In the genomic region with DNA sequence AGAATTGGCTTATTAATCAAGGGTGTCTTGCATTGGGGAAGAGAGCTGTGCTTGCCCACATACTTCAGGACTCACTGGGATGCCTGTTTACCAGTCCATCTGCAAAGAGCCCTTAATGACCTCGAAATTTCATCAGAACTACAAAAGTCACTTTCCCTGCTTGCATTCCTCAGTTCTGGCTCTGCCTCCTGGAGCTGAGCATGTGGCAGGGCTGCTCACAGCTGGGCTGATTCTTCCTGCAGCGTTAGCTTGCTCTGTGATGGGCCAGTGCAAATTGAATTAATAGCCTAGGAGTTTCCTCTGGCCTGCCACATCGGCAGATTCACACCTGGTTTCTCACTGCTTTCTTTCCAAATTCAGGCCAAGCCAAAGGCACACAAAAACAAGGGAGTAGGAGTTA, we compare ENCODE assay signal across 13 cellular contexts.
DNase-seq lines count a peak whose midpoint lies in the region; ATAC-seq, FAIRE-seq and TF ChIP-seq lines count a peak whose summit lies in the region.
"Had no signal": no experiment of that assay in that cellular context is flagged by ENCODE, and none has a peak within 500 bp of the region (broad histone marks: within the 10 kb centered on the region; RNA-seq: fewer than 3 reads in every experiment).

No MANE protein-coding gene starts in this region.

- no peaks in the 10 kb centered on the region for H3K27me3 ChIP-seq in iPS-20b (ENCODE audit: insufficient read depth, low read length)
- H3K27me3 ChIP-seq in gastrocnemius medialis: no peaks in the 10 kb centered on the region
- H3K27me3 ChIP-seq: breast epithelium had no signal

- no peaks in the 10 kb centered on the region for H3K27me3 Mint-ChIP-seq in brain
- H3K27me3 Mint-ChIP-seq in activated CD4-positive, alpha-beta T cell treated with anti-CD3 and anti-CD28 coated beads, Interleukin-2, amount 10 ng/mL, durations not matched to agents 24 days and 14 days: peaks cover 2% of the 10 kb centered on the region
- H3K27me3 Mint-ChIP-seq: T-cell had no signal

- peak overlapping the region; percentile 19; the same call in 1 of the 2 replicates for H3K9ac ChIP-seq in iPS-20b (ENCODE audit: low read depth, low read length)

- TF ChIP-seq CTCF in brain (conservative IDR thresholded peaks at IDR 0.05): no peak
- no peak for TF ChIP-seq CTCF in gastrocnemius medialis (IDR thresholded peaks at IDR 0.05 in 4 of 5, conservative IDR thresholded peaks at IDR 0.05 in 1 of 5)

- H3K4me1 ChIP-seq in iPS-20b (ENCODE audit: insufficient read depth, low read length) (peaks cover 18% of the 10 kb centered on the region; the same call in 1 of the 2 replicates), gastrocnemius medialis (no peaks in the 10 kb centered on the region)
- H3K4me1 ChIP-seq: breast epithelium had no signal

- peak; percentile 89 to 91 for ATAC-seq in gastrocnemius medialis
- ATAC-seq: natural killer cell, T-cell had no signal

- no peaks in the 10 kb centered on the region for H3K9me3 Mint-ChIP-seq in brain
- no peaks in the 10 kb centered on the region for H3K9me3 Mint-ChIP-seq in activated CD4-positive, alpha-beta T cell treated with anti-CD3 and anti-CD28 coated beads, Interleukin-2, amount 10 ng/mL, durations not matched to agents 24 days and 14 days
- H3K9me3 Mint-ChIP-seq: natural killer cell, T-cell had no signal

- intact Hi-C loops in gastrocnemius medialis (cut with DNase I; ENCODE audit: low total_unique reads): no loop called here
- intact Hi-C loops in activated CD4-positive, alpha-beta T cell treated with anti-CD3 and anti-CD28 coated beads, Interleukin-2, amount 10 ng/mL, durations not matched to agents 24 days and 14 days (cut with micrococcal nuclease): no loop called here

- H3K4me3 Mint-ChIP-seq in brain: no peak overlapping the region
- H3K4me3 Mint-ChIP-seq in activated CD4-positive, alpha-beta T cell treated with anti-CD3 and anti-CD28 coated beads, Interleukin-2, amount 10 ng/mL, durations not matched to agents 24 days and 14 days: no peak overlapping the region
- H3K4me3 Mint-ChIP-seq: natural killer cell, T-cell had no signal

- H3K4me1 Mint-ChIP-seq in brain: peaks cover 11% of the 10 kb centered on the region
- no peaks in the 10 kb centered on the region for H3K4me1 Mint-ChIP-seq in activated CD4-positive, alpha-beta T cell treated with anti-CD3 and anti-CD28 coated beads, Interleukin-2, amount 10 ng/mL, durations not matched to agents 24 days and 14 days
- H3K4me1 Mint-ChIP-seq: natural killer cell, T-cell had no signal

- DNase-seq in GM12891 (ENCODE audit: insufficient read length, low spot score): no peak
- DNase-seq in gastrocnemius medialis: peak; percentile 49 to 65
- no peak for DNase-seq in activated CD4-positive, alpha-beta T cell treated with anti-CD3 and anti-CD28 coated beads, Interleukin-2, amount 10 ng/mL, durations not matched to agents 24 days and 14 days
- no peak for DNase-seq in DMS53 (lab: John Stamatoyannopoulos, UW)
- no peak for DNase-seq in NCI-H774 (lab: John Stamatoyannopoulos, UW)
- no peak for DNase-seq in HuH-7 (ENCODE audit: low spot score)
- DNase-seq: Calu3, natural killer cell, NCI-H748 treated with DMSO at 0.1 percent for 48 hours, T-cell had no signal

- H3K27ac ChIP-seq in iPS-20b (ENCODE audit: low read length): no peak overlapping the region
- peak overlapping the region in 3 of 4 donors; percentile 25 to 43 (median 39) for H3K27ac ChIP-seq in gastrocnemius medialis
- H3K27ac ChIP-seq: breast epithelium had no signal

- TF ChIP-seq POLR2A in GM12891 (IDR thresholded peaks at IDR 0.05; ENCODE audit: low read depth, low read length) (no peak), gastrocnemius medialis (IDR thresholded peaks at IDR 0.05) (no peak)

- H3K4me3 ChIP-seq in iPS-20b (ENCODE audit: low read length) (no peak overlapping the region; the same call in 1 of the 2 replicates), gastrocnemius medialis (no peak overlapping the region)
- H3K4me3 ChIP-seq: breast epithelium had no signal

- in situ Hi-C loops in gastrocnemius medialis (cut with MboI; ENCODE audit: low sequenced_read_pairs in 4 of 4): no loop called here

- H3K9me3 ChIP-seq in iPS-20b (ENCODE audit: insufficient read depth, low read depth, low read length) (no peaks in the 10 kb centered on the region), gastrocnemius medialis (no peaks in the 10 kb centered on the region)
- H3K9me3 ChIP-seq: breast epithelium had no signal

- H3K36me3 ChIP-seq in iPS-20b (ENCODE audit: insufficient read depth, low read depth, low read length) (no peaks in the 10 kb centered on the region), gastrocnemius medialis (no peaks in the 10 kb centered on the region)

- FAIRE-seq in GM12891 (lab: Jason Lieb, UNC): peak; percentile 26

- peaks cover 62% of the 10 kb centered on the region for H3K36me3 Mint-ChIP-seq in brain
- no peaks in the 10 kb centered on the region for H3K36me3 Mint-ChIP-seq in activated CD4-positive, alpha-beta T cell treated with anti-CD3 and anti-CD28 coated beads, Interleukin-2, amount 10 ng/mL, durations not matched to agents 24 days and 14 days (ENCODE audit: low read depth)
- H3K36me3 Mint-ChIP-seq: natural killer cell, T-cell had no signal

- H3K27ac Mint-ChIP-seq in brain: peak overlapping the region in 3 of 5 experiments; percentile 2 to 58 (median 52)
- no peak overlapping the region for H3K27ac Mint-ChIP-seq in activated CD4-positive, alpha-beta T cell treated with anti-CD3 and anti-CD28 coated beads, Interleukin-2, amount 10 ng/mL, durations not matched to agents 24 days and 14 days
- H3K27ac Mint-ChIP-seq: natural killer cell, T-cell had no signal

TF ChIP-seq in GM12891, 5 proteins besides CTCF, POLR2A, EP300 and RAD21:
- TF ChIP-seq POLR2AphosphoS5 (IDR thresholded peaks at IDR 0.05; ENCODE audit: low read depth, low read length): no peak
- no peak for TF ChIP-seq PAX5 (IDR thresholded peaks at IDR 0.05; ENCODE audit: insufficient read depth, low read length, severe bottlenecking)
- no peak for TF ChIP-seq TAF1 (IDR thresholded peaks at IDR 0.05; ENCODE audit: low read depth, low read length)
- no peak for TF ChIP-seq SPI1 (IDR thresholded peaks at IDR 0.05; ENCODE audit: low read depth, low read length)
- TF ChIP-seq POU2F2 (IDR thresholded peaks at IDR 0.05; ENCODE audit: low read depth, low read length): no peak

Comparison
In these comparisons a context has a peak if more than half of its experiments do, and no peak if none do; other contexts are left out.
1. DNase-seq: peak in gastrocnemius medialis (2 of 2); none in GM12891 (single experiment), activated CD4-positive, alpha-beta T cell treated with anti-CD3 and anti-CD28 coated beads, Interleukin-2, amount 10 ng/mL, durations not matched to agents 24 days and 14 days (single experiment), DMS53 (single experiment), NCI-H774 (single experiment) and HuH-7 (single experiment).